In the genomic region with DNA sequence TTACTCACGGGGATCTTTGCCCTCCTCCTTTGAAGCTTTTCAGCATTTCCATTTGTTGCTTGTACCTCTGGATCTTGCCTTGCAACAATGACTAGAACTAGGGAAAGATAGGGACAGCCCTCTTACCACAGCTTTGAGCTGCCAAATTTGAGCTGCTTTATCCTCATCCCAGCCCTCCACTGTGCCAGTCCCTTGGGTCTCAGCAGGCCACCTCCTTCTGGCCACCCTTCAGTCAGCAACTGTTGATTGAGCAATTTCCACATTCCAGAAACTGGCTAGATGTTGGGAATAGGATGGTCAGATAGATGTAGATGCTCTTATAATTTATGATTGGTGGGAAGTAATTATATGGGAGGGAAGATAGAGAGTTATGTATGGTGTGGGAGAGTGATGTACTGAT, we compare ENCODE assay signal across 14 cellular contexts.
DNase-seq lines count a peak whose midpoint lies in the region; ATAC-seq and TF ChIP-seq lines count a peak whose summit lies in the region.
"Had no signal": no experiment of that assay in that cellular context is flagged by ENCODE, and none has a peak within 500 bp of the region (broad histone marks: within the 10 kb centered on the region; RNA-seq: fewer than 3 reads in every experiment).

No MANE protein-coding gene starts in this region.

- H3K27ac ChIP-seq in right atrium auricular region, result no peak overlapping the region
- no peak overlapping the region for H3K27ac ChIP-seq in Peyer's patch
- H3K27ac ChIP-seq: BLaER1 treated with 17β-estradiol and CSF1 and Interleukin-3, amounts not matched to agents 10 nM and 100 nM; SK-N-MC had no signal

- DNase-seq in left ventricle myocardium superior (no peak), right atrium auricular region (ENCODE audit: low spot score) (no peak), LHCN-M2 (ENCODE audit: low read depth) (peak; percentile 48), fibroblast of pulmonary artery (ENCODE audit: low read depth) (peak; percentile 13), Peyer's patch (no peak)
- DNase-seq in activated naive CD4-positive, alpha-beta T cell treated with anti-CD3 and anti-CD28 coated beads, Interleukin-2, amount 10 ng/mL, durations not matched to agents 7 days and 5 days, result no peak
- no peak for DNase-seq in activated CD4-positive, alpha-beta T cell treated with anti-CD3 and anti-CD28 coated beads, Interleukin-2, amount 50 U/mL, for 1 hour
- DNase-seq: NCI-H146, NCI-H2081 treated with DMSO at 0.1 percent for 48 hours, NCI-H226, PC-3 had no signal

- H3K9me3 ChIP-seq in right atrium auricular region, result no peaks in the 10 kb centered on the region
- H3K9me3 ChIP-seq in Peyer's patch, result no peaks in the 10 kb centered on the region

- TF ChIP-seq POLR2A in Peyer's patch (IDR thresholded peaks at IDR 0.05), result no peak

- no peak overlapping the region for H3K27ac Mint-ChIP-seq in activated naive CD4-positive, alpha-beta T cell treated with anti-CD3 and anti-CD28 coated beads, Interleukin-2, amount 10 ng/mL, durations not matched to agents 7 days and 5 days

- CTCF ChIA-PET in activated naive CD4-positive, alpha-beta T cell treated with anti-CD3 and anti-CD28 coated beads, Interleukin-2, amount 10 ng/mL, durations not matched to agents 7 days and 5 days (lab: Charles Lee), result no interaction called here

- intact Hi-C loops in left ventricle myocardium superior (cut with micrococcal nuclease), result no loop called here

- no peaks in the 10 kb centered on the region for H3K36me3 ChIP-seq in right atrium auricular region
- H3K36me3 ChIP-seq in Peyer's patch, result no peaks in the 10 kb centered on the region
- H3K36me3 ChIP-seq: BLaER1 treated with 17β-estradiol and CSF1 and Interleukin-3, amounts not matched to agents 10 nM and 100 nM had no signal

- no peak overlapping the region for H3K4me3 ChIP-seq in right atrium auricular region
- no peak overlapping the region for H3K4me3 ChIP-seq in fibroblast of pulmonary artery (replicated peaks; ENCODE audit: low read depth, low read length)
- H3K4me3 ChIP-seq in Peyer's patch, result no peak overlapping the region
- H3K4me3 ChIP-seq: BLaER1 treated with 17β-estradiol and CSF1 and Interleukin-3, amounts not matched to agents 10 nM and 100 nM; SK-N-MC had no signal

- H3K4me3 Mint-ChIP-seq in activated naive CD4-positive, alpha-beta T cell treated with anti-CD3 and anti-CD28 coated beads, Interleukin-2, amount 10 ng/mL, durations not matched to agents 7 days and 5 days, result no peak overlapping the region

- ATAC-seq in left ventricle myocardium superior, result peak; percentile 60
- ATAC-seq: HCT116, PC-3 had no signal

- no peaks in the 10 kb centered on the region for H3K36me3 Mint-ChIP-seq in activated naive CD4-positive, alpha-beta T cell treated with anti-CD3 and anti-CD28 coated beads, Interleukin-2, amount 10 ng/mL, durations not matched to agents 7 days and 5 days

- H3K4me1 ChIP-seq in right atrium auricular region, result peaks cover 0 to 21% of the 10 kb centered on the region in 2 donors
- H3K4me1 ChIP-seq in Peyer's patch, result peaks cover 0 to 5% (median 0%) of the 10 kb centered on the region in 4 donors

- no peaks in the 10 kb centered on the region for H3K27me3 ChIP-seq in right atrium auricular region
- no peaks in the 10 kb centered on the region for H3K27me3 ChIP-seq in Peyer's patch
- H3K27me3 ChIP-seq: BLaER1 treated with 17β-estradiol and CSF1 and Interleukin-3, amounts not matched to agents 10 nM and 100 nM had no signal

- TF ChIP-seq CTCF in right atrium auricular region (IDR thresholded peaks at IDR 0.05) (no peak), fibroblast of pulmonary artery (IDR thresholded peaks at IDR 0.05; ENCODE audit: low read length, missing control alignments) (no peak), Peyer's patch (IDR thresholded peaks at IDR 0.05) (no peak)

- H3K9me3 Mint-ChIP-seq in activated naive CD4-positive, alpha-beta T cell treated with anti-CD3 and anti-CD28 coated beads, Interleukin-2, amount 10 ng/mL, durations not matched to agents 7 days and 5 days, result no peaks in the 10 kb centered on the region

- peaks cover 15% of the 10 kb centered on the region for H3K27me3 Mint-ChIP-seq in activated naive CD4-positive, alpha-beta T cell treated with anti-CD3 and anti-CD28 coated beads, Interleukin-2, amount 10 ng/mL, durations not matched to agents 7 days and 5 days

- H3K4me1 Mint-ChIP-seq in activated naive CD4-positive, alpha-beta T cell treated with anti-CD3 and anti-CD28 coated beads, Interleukin-2, amount 10 ng/mL, durations not matched to agents 7 days and 5 days, result peaks cover 21% of the 10 kb centered on the region

Comparison
In these comparisons a context has a peak if more than half of its experiments do, and no peak if none do; other contexts are left out.
1. DNase-seq: peak in LHCN-M2 (single experiment) and fibroblast of pulmonary artery (single experiment); none in left ventricle myocardium superior (single experiment), right atrium auricular region (single experiment), activated naive CD4-positive, alpha-beta T cell treated with anti-CD3 and anti-CD28 coated beads, Interleukin-2, amount 10 ng/mL, durations not matched to agents 7 days and 5 days (single experiment), activated CD4-positive, alpha-beta T cell treated with anti-CD3 and anti-CD28 coated beads, Interleukin-2, amount 50 U/mL, for 1 hour (single experiment) and Peyer's patch (0 of 3).